Comparison of ENCODE assay signal across 13 cellular contexts in genomic region chr3:58249358-58250092, GRCh38. TPM values are rescaled to one million over a fixed set of nuclear protein-coding genes. Genes with fewer than 3 reads are reported as not detected.
DNase-seq lines count a peak whose midpoint lies in the region; ATAC-seq, FAIRE-seq and TF ChIP-seq lines count a peak whose summit lies in the region.
"Had no signal": no experiment of that assay in that cellular context is flagged by ENCODE, and none has a peak within 500 bp of the region (broad histone marks: within the 10 kb centered on the region; RNA-seq: fewer than 3 reads in every experiment).

No MANE protein-coding gene starts in this region.

- CTCF ChIA-PET in PC-3 (lab: Charles Lee): interaction anchor here (0.5 kb wide), 1 partner anchor 48 kb away, joined by 13 read pairs; no protein-coding TSS in a partner anchor
- CTCF ChIA-PET in CD4-positive, alpha-beta T cell (lab: Charles Lee): no interaction called here

- no peaks in the 10 kb centered on the region for H3K9me3 ChIP-seq in PC-3 (ENCODE audit: low read length)
- H3K9me3 ChIP-seq in fibroblast of lung (ENCODE audit: control insufficient read depth, insufficient read depth, low read depth, low read length): no peaks in the 10 kb centered on the region
- H3K9me3 ChIP-seq in neural progenitor cell (ENCODE audit: low read depth): no peaks in the 10 kb centered on the region
- H3K9me3 ChIP-seq in GM23248 (ENCODE audit: low read depth): no peaks in the 10 kb centered on the region
- no peaks in the 10 kb centered on the region for H3K9me3 ChIP-seq in CD4-positive, alpha-beta T cell (ENCODE audit: control insufficient read depth, low read length)

- peaks cover 55% of the 10 kb centered on the region for H3K4me1 Mint-ChIP-seq in neural progenitor cell
- no peaks in the 10 kb centered on the region for H3K4me1 Mint-ChIP-seq in CD4-positive, alpha-beta T cell (ENCODE audit: low read depth)

- H4K20me1 ChIP-seq in PC-3 (ENCODE audit: low read length) (no peaks in the 10 kb centered on the region), fibroblast of lung (ENCODE audit: control insufficient read depth, extremely low read depth, insufficient read depth, low read length) (no peaks in the 10 kb centered on the region), neural progenitor cell (ENCODE audit: low read depth) (no peaks in the 10 kb centered on the region), GM23248 (ENCODE audit: insufficient read depth) (no peaks in the 10 kb centered on the region)

- H3K9me3 Mint-ChIP-seq in neural progenitor cell: no peaks in the 10 kb centered on the region
- H3K9me3 Mint-ChIP-seq in CD4-positive, alpha-beta T cell: no peaks in the 10 kb centered on the region

- H3F3A ChIP-seq in PC-3 (ENCODE audit: low read length, unreplicated experiment) (no peaks in the 10 kb centered on the region), neural progenitor cell (ENCODE audit: low read depth) (peaks cover 42% of the 10 kb centered on the region), GM23248 (ENCODE audit: insufficient read depth) (no peaks in the 10 kb centered on the region)

- H3K4me3 ChIP-seq in PC-3 (ENCODE audit: low read length) (no peak overlapping the region), fibroblast of lung (replicated peaks in 1 of 4; ENCODE audit: control extremely low read depth in 1 of 4, insufficient read depth in 1 of 4, low read depth in 3 of 4, low read length in 4 of 4) (no peak overlapping the region), neural progenitor cell (peak overlapping the region; percentile 22), GM23248 (no peak overlapping the region)
- H3K4me3 ChIP-seq: coronary artery had no signal

- H3K27me3 ChIP-seq in PC-3 (ENCODE audit: low read length) (no peaks in the 10 kb centered on the region), fibroblast of lung (ENCODE audit: control insufficient read depth, insufficient read depth, low read length) (no peaks in the 10 kb centered on the region), neural progenitor cell (no peaks in the 10 kb centered on the region), GM23248 (replicated peaks; ENCODE audit: insufficient read depth) (no peaks in the 10 kb centered on the region)
- H3K27me3 ChIP-seq in CD4-positive, alpha-beta T cell (ENCODE audit: control insufficient read depth, insufficient read depth, low read length): no peaks in the 10 kb centered on the region

- TF ChIP-seq CTCF in PC-3 (conservative IDR thresholded peaks at IDR 0.05; ENCODE audit: low read depth, low read length) (peak; percentile 40; the same call in 1 of the 2 replicates), fibroblast of lung (conservative IDR thresholded peaks at IDR 0.05 in 1 of 2, IDR thresholded peaks at IDR 0.05 in 1 of 2; ENCODE audit: low read depth in 1 of 2, low read length in 2 of 2) (peak in 1 of 2 donors; percentile 44), neural progenitor cell (IDR thresholded peaks at IDR 0.05) (peak; percentile 56)
- no peak for TF ChIP-seq CTCF in CD4-positive, alpha-beta T cell (IDR thresholded peaks at IDR 0.05)

- H3K36me3 ChIP-seq in PC-3 (ENCODE audit: low read depth, low read length): no peaks in the 10 kb centered on the region
- H3K36me3 ChIP-seq in fibroblast of lung (ENCODE audit: control insufficient read depth, insufficient read depth, low read length): no peaks in the 10 kb centered on the region
- no peaks in the 10 kb centered on the region for H3K36me3 ChIP-seq in neural progenitor cell
- H3K36me3 ChIP-seq in GM23248 (ENCODE audit: low read depth): no peaks in the 10 kb centered on the region

- no peaks in the 10 kb centered on the region for H3K79me2 ChIP-seq in PC-3 (ENCODE audit: low read length)
- no peaks in the 10 kb centered on the region for H3K79me2 ChIP-seq in fibroblast of lung (ENCODE audit: control insufficient read depth, insufficient read depth, low read length)
- peaks cover 31% of the 10 kb centered on the region for H3K79me2 ChIP-seq in neural progenitor cell (ENCODE audit: low read depth)
- 0 out of 2 replicates have a peak, but pooled peaks cover 5% of the 10 kb centered on the region for H3K79me2 ChIP-seq in GM23248 (ENCODE audit: insufficient read depth)

- peak overlapping the region; percentile 13 for H3K4me3 Mint-ChIP-seq in neural progenitor cell
- H3K4me3 Mint-ChIP-seq in CD4-positive, alpha-beta T cell: no peak overlapping the region

- H2AFZ ChIP-seq in PC-3 (ENCODE audit: low read length) (no peak overlapping the region), fibroblast of lung (ENCODE audit: low read length) (no peak overlapping the region), neural progenitor cell (replicated peaks) (no peak overlapping the region), GM23248 (no peak overlapping the region)

- H3K27ac Mint-ChIP-seq in neural progenitor cell: peak overlapping the region; percentile 88
- no peak overlapping the region for H3K27ac Mint-ChIP-seq in CD4-positive, alpha-beta T cell

- ATAC-seq in PC-3: no peak
- no peak for ATAC-seq in CD4-positive, alpha-beta T cell (ENCODE audit: poor library complexity)
- ATAC-seq in HG03045 (IDR thresholded peaks at IDR 0.05; ENCODE audit: unreplicated experiment): no peak

- POLR2A ChIA-PET in PC-3 (lab: Charles Lee; ENCODE audit: unreplicated experiment): no interaction called here
- POLR2A ChIA-PET in CD4-positive, alpha-beta T cell (lab: Charles Lee): no interaction called here

- no peak overlapping the region for H3K4me2 ChIP-seq in PC-3 (ENCODE audit: low read length)
- peak overlapping the region; percentile 44 for H3K4me2 ChIP-seq in fibroblast of lung (ENCODE audit: extremely low read depth, insufficient read depth, low read length)
- peak overlapping the region; percentile 79 for H3K4me2 ChIP-seq in neural progenitor cell
- no peak overlapping the region for H3K4me2 ChIP-seq in GM23248 (ENCODE audit: unreplicated experiment)

- no peaks in the 10 kb centered on the region for H3K27me3 Mint-ChIP-seq in neural progenitor cell (ENCODE audit: insufficient read depth, low read depth)
- no peaks in the 10 kb centered on the region for H3K27me3 Mint-ChIP-seq in CD4-positive, alpha-beta T cell

- H3K36me3 Mint-ChIP-seq in neural progenitor cell: no peaks in the 10 kb centered on the region
- H3K36me3 Mint-ChIP-seq in CD4-positive, alpha-beta T cell (ENCODE audit: low read depth): no peaks in the 10 kb centered on the region

- no TSS peak for BruUV-seq in PC-3 (replicated peaks; lab: Mats Ljungman, UMichigan)

- no peak overlapping the region for H3K27ac ChIP-seq in PC-3 (ENCODE audit: low read length)
- H3K27ac ChIP-seq in fibroblast of lung (ENCODE audit: insufficient read depth, low read length): no peak overlapping the region
- H3K27ac ChIP-seq in neural progenitor cell: peak overlapping the region; percentile 84
- no peak overlapping the region for H3K27ac ChIP-seq in GM23248
- no peak overlapping the region for H3K27ac ChIP-seq in CD4-positive, alpha-beta T cell (ENCODE audit: low read depth, low read length)
- H3K27ac ChIP-seq: coronary artery had no signal

- peaks cover 11% of the 10 kb centered on the region; the same call in 1 of the 2 replicates for H3K4me1 ChIP-seq in PC-3 (ENCODE audit: insufficient read depth, low read length)
- H3K4me1 ChIP-seq in fibroblast of lung (ENCODE audit: control insufficient read depth, extremely low read depth, insufficient read depth, low read length): no peaks in the 10 kb centered on the region
- peaks cover 64% of the 10 kb centered on the region for H3K4me1 ChIP-seq in neural progenitor cell
- H3K4me1 ChIP-seq in GM23248 (ENCODE audit: insufficient read depth): no peaks in the 10 kb centered on the region

- DNase-seq in G401 (ENCODE audit: low spot score): peak; percentile 59
- DNase-seq in PC-3: no peak
- peak in 1 of 2 donors; percentile 28 for DNase-seq in fibroblast of lung (ENCODE audit: low read depth in 2 of 2)
- peak; percentile 91 for DNase-seq in neural progenitor cell (ENCODE audit: low spot score)
- no peak for DNase-seq in GM23248
- no peak for DNase-seq in frontal cortex (ENCODE audit: low spot score in 2 of 2)
- DNase-seq in CD4-positive, alpha-beta T cell: no peak
- DNase-seq: DND-41; SHP77; stimulated activated CD4-positive, alpha-beta T cell treated with anti-CD3 and anti-CD28 coated beads, Interleukin-1b, Interleukin-23, amount 100 ng/mL, for 48 hours had no signal

- no peak for FAIRE-seq in frontal cortex (lab: Jason Lieb, UNC)
- FAIRE-seq: islet of Langerhans had no signal

- 67 to 72% methylated on average over 7 of the region's 7 CpGs for WGBS in GM23248 (ENCODE audit: low coverage in 1 of 2, low lambda C conversion rate in 2 of 2, missing lambda C conversion rate in 2 of 2), 2 experiments

- in situ Hi-C loops in G401 (cut with HindIII; ENCODE audit: low sequenced_read_pairs): no loop called here
- in situ Hi-C loops in GM23248 (cut with MboI): no loop called here

- H3K9me2 ChIP-seq in PC-3 (replicated peaks; ENCODE audit: low read length): no peaks in the 10 kb centered on the region
- no peaks in the 10 kb centered on the region for H3K9me2 ChIP-seq in GM23248 (ENCODE audit: insufficient read depth)

- intact Hi-C loops in PC-3 (cut with micrococcal nuclease): no loop called here
- intact Hi-C loops in CD4-positive, alpha-beta T cell (cut with DNase I, micrococcal nuclease): no loop called here

- no peak overlapping the region for H3K9ac ChIP-seq in PC-3 (ENCODE audit: low read length)
- H3K9ac ChIP-seq in fibroblast of lung (ENCODE audit: insufficient read depth, low read length): no peak overlapping the region
- H3K9ac ChIP-seq in neural progenitor cell: no peak overlapping the region
- H3K9ac ChIP-seq in GM23248: no peak overlapping the region

RNA-seq across cellular contexts. Expression of gene ABHD6, which starts 11.9 kb away (rescaled TPM):
- 15.0 and 17.2 TPM in 2 replicates for total RNA-seq in G401 (2014; rRNA removed; shearing (Covaris generic))
- 11.6 and 13.4 TPM in 2 replicates for total RNA-seq in PC-3 (2014; rRNA removed)
- total RNA-seq in fibroblast of lung: 10.0 and 13.5 TPM in 2 replicates
- 7.3 and 10.4 TPM in 2 replicates for polyA plus RNA-seq in fibroblast of lung
- 3.8 and 6.5 TPM in 2 replicates for polyA plus RNA-seq in fibroblast of lung (2012)
- 14.9 and 19.7 TPM in 2 replicates for polyA minus RNA-seq in fibroblast of lung (ENCODE audit: low replicate concordance)
- 18.5 and 21.5 TPM in 2 replicates for total RNA-seq in neural progenitor cell (ENCODE audit: low replicate concordance)
- 5.3 and 5.8 TPM in 2 replicates for total RNA-seq in GM23248 (2014; rRNA removed; shearing (Covaris generic))
- 4.4 and 4.8 TPM in 2 replicates for polyA plus RNA-seq in GM23248 (2016; fragmentation: Nextera tagmentation; extraction: Ambion mirVana)
- total RNA-seq in frontal cortex: 22.4 TPM
- 1 to 10 TPM in 1 of 2 experiments, under 1 TPM in 1; 0.71 to 1.9 TPM for total RNA-seq in CD4-positive, alpha-beta T cell

RNA-seq across cellular contexts. Expression of gene DNASE1L3, which starts 38.8 kb away (rescaled TPM):
- total RNA-seq in G401 (2014; rRNA removed; shearing (Covaris generic)): not detected in 2 replicates
- total RNA-seq in PC-3 (2014; rRNA removed) (0.36 and 0.63 TPM in 2 replicates), fibroblast of lung (not detected in 2 replicates), neural progenitor cell (ENCODE audit: low replicate concordance) (not detected in 2 replicates), frontal cortex (0.41 TPM)
- polyA plus RNA-seq in fibroblast of lung (not detected in 2 replicates), GM23248 (2016; fragmentation: Nextera tagmentation; extraction: Ambion mirVana) (not detected in 2 replicates)
- polyA plus RNA-seq in fibroblast of lung (2012): not detected in 2 replicates
- not detected in 2 replicates for polyA minus RNA-seq in fibroblast of lung (ENCODE audit: low replicate concordance)
- total RNA-seq in GM23248 (2014; rRNA removed; shearing (Covaris generic)): not detected in 2 replicates
- total RNA-seq in CD4-positive, alpha-beta T cell: under 1 TPM; 0.53 to 0.80 TPM

RNA-seq across cellular contexts. Expression of gene RPP14, which starts 56.5 kb away (rescaled TPM):
- 17.0 and 25.1 TPM in 2 replicates for total RNA-seq in G401 (2014; rRNA removed; shearing (Covaris generic))
- 28.8 and 30.0 TPM in 2 replicates for total RNA-seq in PC-3 (2014; rRNA removed)
- 10.6 and 11.0 TPM in 2 replicates for total RNA-seq in fibroblast of lung
- polyA plus RNA-seq in fibroblast of lung: 16.9 and 17.1 TPM in 2 replicates
- 9.5 and 10.1 TPM in 2 replicates for polyA plus RNA-seq in fibroblast of lung (2012)
- polyA minus RNA-seq in fibroblast of lung (ENCODE audit: low replicate concordance): 0.43 and 10.3 TPM in 2 replicates
- 16.4 and 17.8 TPM in 2 replicates for total RNA-seq in neural progenitor cell (ENCODE audit: low replicate concordance)
- 14.9 and 15.7 TPM in 2 replicates for total RNA-seq in GM23248 (2014; rRNA removed; shearing (Covaris generic))
- polyA plus RNA-seq in GM23248 (2016; fragmentation: Nextera tagmentation; extraction: Ambion mirVana): 11.4 and 13.4 TPM in 2 replicates
- total RNA-seq in frontal cortex: 18.8 TPM
- 10 to 100 TPM; 17.7 to 19.7 TPM for total RNA-seq in CD4-positive, alpha-beta T cell

RNA-seq across cellular contexts. Expression of gene HTD2, which starts 56.8 kb away (rescaled TPM):
- total RNA-seq in G401 (2014; rRNA removed; shearing (Covaris generic)): 7.3 and 19.6 TPM in 2 replicates
- total RNA-seq in PC-3 (2014; rRNA removed): 4.9 and 6.9 TPM in 2 replicates
- total RNA-seq in fibroblast of lung: 8.9 and 9.5 TPM in 2 replicates
- polyA plus RNA-seq in fibroblast of lung: 8.6 and 10.3 TPM in 2 replicates
- 5.0 and 6.3 TPM in 2 replicates for polyA plus RNA-seq in fibroblast of lung (2012)
- polyA minus RNA-seq in fibroblast of lung (ENCODE audit: low replicate concordance): 1.1 TPM in 2 replicates
- 14.0 and 29.5 TPM in 2 replicates for total RNA-seq in neural progenitor cell (ENCODE audit: low replicate concordance)
- total RNA-seq in GM23248 (2014; rRNA removed; shearing (Covaris generic)): 5.4 and 9.6 TPM in 2 replicates
- polyA plus RNA-seq in GM23248 (2016; fragmentation: Nextera tagmentation; extraction: Ambion mirVana): 17.0 and 21.8 TPM in 2 replicates
- total RNA-seq in frontal cortex: 6.5 TPM
- total RNA-seq in CD4-positive, alpha-beta T cell: 1 to 10 TPM; 7.2 to 7.3 TPM

Comparison
In these comparisons a context has a peak if more than half of its experiments do, and no peak if none do; other contexts are left out.
1. DNase-seq: peak in G401 (single experiment) and neural progenitor cell (single experiment); none in PC-3 (single experiment), GM23248 (single experiment), frontal cortex (0 of 2) and CD4-positive, alpha-beta T cell (0 of 10).
2. H3K4me2 ChIP-seq: peak in fibroblast of lung (single experiment) and neural progenitor cell (single experiment); none in PC-3 (single experiment) and GM23248 (single experiment).